In genomic region chr1:115314765-115315164, GRCh38 we compare ENCODE assay signal across 13 cellular contexts. TPM values are rescaled to one million over a fixed set of nuclear protein-coding genes. Genes with fewer than 3 reads are reported as not detected.
DNase-seq lines count a peak whose midpoint lies in the region; TF ChIP-seq lines count a peak whose summit lies in the region.
"Had no signal": no experiment of that assay in that cellular context is flagged by ENCODE, and none has a peak within 500 bp of the region (broad histone marks: within the 10 kb centered on the region; RNA-seq: fewer than 3 reads in every experiment).

No MANE protein-coding gene starts in this region.

- H3K27me3 Mint-ChIP-seq in glutamatergic neuron (ENCODE audit: unreplicated experiment): peaks cover 6% of the 10 kb centered on the region
- H3K27me3 Mint-ChIP-seq: activated B cell treated with CpG ODN at 0.5 μM for 24 hours had no signal

- no peak overlapping the region for H3K4me3 Mint-ChIP-seq in glutamatergic neuron (ENCODE audit: unreplicated experiment)
- H3K4me3 Mint-ChIP-seq: activated B cell treated with CpG ODN at 0.5 μM for 24 hours; activated T-cell treated with anti-CD3 and anti-CD28 coated beads, Interleukin-2, amount 50 U/mL, for 72 hours had no signal

- H3K9ac ChIP-seq in adipocyte (ENCODE audit: low read length) (no peak overlapping the region), colonic mucosa (ENCODE audit: low read depth in 2 of 2, low read length in 2 of 2) (no peak overlapping the region)

- intact Hi-C loops in tibial artery (cut with DNase I; ENCODE audit: low total_unique reads): no loop called here
- intact Hi-C loops in colonic mucosa (cut with DNase I): no loop called here

- H3K9me3 Mint-ChIP-seq in glutamatergic neuron (ENCODE audit: unreplicated experiment): peaks cover 6% of the 10 kb centered on the region
- H3K9me3 Mint-ChIP-seq: activated B cell treated with CpG ODN at 0.5 μM for 24 hours; activated T-cell treated with anti-CD3 and anti-CD28 coated beads, Interleukin-2, amount 50 U/mL, for 72 hours had no signal

- H3K4me1 ChIP-seq in HEK293 (ENCODE audit: control insufficient read depth, insufficient read depth, low read length): peaks cover 12% of the 10 kb centered on the region; the same call in 1 of the 2 replicates
- H3K4me1 ChIP-seq in adipocyte (ENCODE audit: control insufficient read depth, insufficient read depth, low read length): peaks cover 14% of the 10 kb centered on the region
- H3K4me1 ChIP-seq in tibial artery: peaks cover 0 to 31% (median 25%) of the 10 kb centered on the region in 4 donors
- H3K4me1 ChIP-seq in colonic mucosa: no peaks in the 10 kb centered on the region

- H3K27me3 ChIP-seq in adipocyte (replicated peaks; ENCODE audit: control insufficient read depth, insufficient read depth, low read length): no peaks in the 10 kb centered on the region
- no peaks in the 10 kb centered on the region for H3K27me3 ChIP-seq in tibial artery
- no peaks in the 10 kb centered on the region for H3K27me3 ChIP-seq in colonic mucosa

- no peaks in the 10 kb centered on the region for H3K36me3 Mint-ChIP-seq in glutamatergic neuron (ENCODE audit: unreplicated experiment)

- peaks cover 42% of the 10 kb centered on the region for H3K4me1 Mint-ChIP-seq in glutamatergic neuron (ENCODE audit: low read depth, unreplicated experiment)

- no peaks in the 10 kb centered on the region for H3K9me3 ChIP-seq in HEK293 (ENCODE audit: control insufficient read depth, insufficient read depth, low read depth, low read length)
- no peaks in the 10 kb centered on the region for H3K9me3 ChIP-seq in adipocyte (ENCODE audit: control insufficient read depth, low read length)
- no peaks in the 10 kb centered on the region for H3K9me3 ChIP-seq in tibial artery
- H3K9me3 ChIP-seq in colonic mucosa: no peaks in the 10 kb centered on the region

- TF ChIP-seq CTCF in HEK293 (tag by site-specific recombination; IDR thresholded peaks at IDR 0.05) (no peak), glutamatergic neuron (IDR thresholded peaks at IDR 0.05; ENCODE audit: partially characterized antibody, unreplicated experiment) (no peak), tibial artery (IDR thresholded peaks at IDR 0.05) (no peak), colonic mucosa (IDR thresholded peaks at IDR 0.05) (no peak)

- no peaks in the 10 kb centered on the region for H3K36me3 ChIP-seq in HEK293 (ENCODE audit: control insufficient read depth in 2 of 2, insufficient read depth in 1 of 2, low read length in 2 of 2)
- H3K36me3 ChIP-seq in adipocyte (ENCODE audit: control insufficient read depth, insufficient read depth, low read length, severe bottlenecking): peaks cover 11% of the 10 kb centered on the region
- no peaks in the 10 kb centered on the region for H3K36me3 ChIP-seq in tibial artery
- H3K36me3 ChIP-seq in colonic mucosa: no peaks in the 10 kb centered on the region

- peak overlapping the region; percentile 6 for H3K27ac Mint-ChIP-seq in glutamatergic neuron (ENCODE audit: unreplicated experiment)
- H3K27ac Mint-ChIP-seq: activated B cell treated with CpG ODN at 0.5 μM for 24 hours; activated T-cell treated with anti-CD3 and anti-CD28 coated beads, Interleukin-2, amount 50 U/mL, for 72 hours had no signal

- DNase-seq in adipocyte (ENCODE audit: low read depth): peak; percentile 68
- no peak for DNase-seq in glutamatergic neuron
- DNase-seq in tibial artery: no peak
- no peak for DNase-seq in stimulated activated CD4-positive, alpha-beta T cell treated with anti-CD3 and anti-CD28 coated beads, Interleukin-4, amount 100 ng/mL, for 1 hour
- no peak for DNase-seq in colonic mucosa
- no peak for DNase-seq in NCI-H2196 treated with DMSO at 0.1 percent for 48 hours (lab: John Stamatoyannopoulos, UW; ENCODE audit: unreplicated experiment)
- DNase-seq: activated B cell treated with CpG ODN at 0.5 μM for 24 hours; activated T-cell treated with anti-CD3 and anti-CD28 coated beads, Interleukin-2, amount 50 U/mL, for 72 hours; central memory CD4-positive, alpha-beta T cell; DMS153; NCI-H187; OCI-M1 had no signal

- H3K4me3 ChIP-seq in HEK293 (ENCODE audit: low read depth, low read length) (no peak overlapping the region), adipocyte (ENCODE audit: low read length) (no peak overlapping the region), tibial artery (no peak overlapping the region), colonic mucosa (no peak overlapping the region)

- CTCF ChIA-PET in HEK293 (lab: Yijun Ruan, JAX): interaction anchor here (0.5 to 1.3 kb wide), 6 partner anchors 11 to 153 kb away, joined by 3 to 4 read pairs (median 3); no protein-coding TSS in a partner anchor

- H3K27ac ChIP-seq in HEK293 (ENCODE audit: extremely low read depth, low read depth, low read length) (no peak overlapping the region), tibial artery (peak overlapping the region; percentile 18 to 61), colonic mucosa (no peak overlapping the region)

- POLR2A ChIA-PET in HEK293 (lab: Yijun Ruan, JAX): interaction anchor here (0.6 to 1.6 kb wide), 2 partner anchors 23 to 1053 kb away, joined by 3 to 4 read pairs; partner anchors contain the start of gene NGF

TF ChIP-seq in HEK293, 187 proteins besides CTCF, POLR2A, EP300 and RAD21:
- TF ChIP-seq EGR2 (tag by site-specific recombination; IDR thresholded peaks at IDR 0.05; ENCODE audit: low read depth) (peak; percentile 64), IKZF3 (tag by site-specific recombination; IDR thresholded peaks at IDR 0.05) (no peak), ZFHX2 (tag by site-specific recombination; conservative IDR thresholded peaks at IDR 0.05) (peak; percentile 56)
TF ChIP-seq in HEK293: peak in this region for 2.

RNA-seq across cellular contexts. Expression of gene NGF, which starts 23.3 kb away (rescaled TPM):
- total RNA-seq in glutamatergic neuron (ENCODE audit: unreplicated experiment) (0.83 TPM), colonic mucosa (under 1 TPM in 1 of 2 donors, not detected in 1; 0.64 TPM)
- total RNA-seq: activated B cell treated with CpG ODN at 0.5 μM for 24 hours; activated T-cell treated with anti-CD3 and anti-CD28 coated beads, Interleukin-2, amount 50 U/mL, for 72 hours had no signal

Comparison
In these comparisons a context has a peak if more than half of its experiments do, and no peak if none do; other contexts are left out.
1. H3K27ac ChIP-seq: peak in tibial artery (2 of 2); none in HEK293 (single experiment) and colonic mucosa (single experiment).